8 cellular contexts compared by ENCODE assay signal in the genomic region with DNA sequence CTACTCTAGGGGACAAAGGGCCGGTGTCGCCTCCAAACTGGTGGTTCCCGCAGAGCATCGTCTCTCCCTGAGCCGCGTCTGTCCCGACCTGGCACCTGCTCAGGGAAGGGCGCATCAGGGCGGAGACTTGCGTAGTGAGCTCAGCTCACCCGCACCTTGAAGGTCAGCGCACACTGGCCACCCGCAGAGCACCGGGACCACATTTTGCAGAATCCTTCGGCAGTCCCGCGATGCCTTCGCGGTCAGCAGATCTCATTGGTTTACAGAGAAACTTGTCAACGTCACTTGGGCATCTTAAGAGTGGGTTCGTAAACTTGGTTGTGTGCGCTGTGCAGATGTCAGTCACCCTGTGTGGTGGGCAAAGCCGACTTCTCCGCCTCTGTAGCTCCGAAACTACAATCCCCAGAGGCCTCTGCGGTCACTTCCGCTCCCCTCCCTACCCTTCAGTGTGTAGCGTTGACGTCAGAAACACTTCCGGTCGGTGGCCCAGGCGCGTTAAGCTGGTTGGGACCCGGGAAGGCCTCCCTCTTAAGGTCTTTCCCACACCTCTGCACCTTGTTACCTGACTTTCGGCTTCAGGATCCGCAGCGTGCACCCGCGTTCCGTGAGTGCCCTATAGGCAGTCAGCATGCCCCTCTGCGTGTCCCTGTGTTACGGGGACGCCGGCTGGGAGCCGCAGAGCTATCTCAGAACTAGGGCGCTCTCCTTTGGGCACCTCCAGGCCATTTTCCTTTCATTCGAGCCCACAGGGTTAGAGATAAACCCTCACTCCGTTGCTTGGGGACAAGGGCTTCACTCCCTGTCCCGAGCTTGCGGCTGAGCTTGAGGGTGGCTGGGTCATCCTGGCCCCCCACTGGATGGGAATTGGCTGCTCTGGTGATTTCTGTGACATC. TPM values are rescaled to one million over a fixed set of nuclear protein-coding genes. Genes with fewer than 3 reads are reported as not detected.
DNase-seq lines count a peak whose midpoint lies in the region; ATAC-seq and TF ChIP-seq lines count a peak whose summit lies in the region.

No MANE protein-coding gene starts in this region.

- no peaks in the 10 kb centered on the region for H3K9me3 ChIP-seq in mononuclear cell (ENCODE audit: low read depth, low read length)

- H3K36me3 ChIP-seq in GM06990 (ENCODE audit: control insufficient read depth, insufficient read depth, low read length), result peaks cover under 1% of the 10 kb centered on the region; the same call in 1 of the 2 replicates

- peak; percentile 84 for ATAC-seq in HG03025 (IDR thresholded peaks at IDR 0.05; ENCODE audit: low FRiP score, unreplicated experiment)
- no peak for ATAC-seq in HG03045 (IDR thresholded peaks at IDR 0.05; ENCODE audit: unreplicated experiment)

- peak overlapping the region; percentile 68 for H3K27ac ChIP-seq in epithelial cell of prostate

- H3K4me3 ChIP-seq in GM06990 (replicated peaks; ENCODE audit: low read depth, low read length), result peak overlapping the region; percentile 79
- H3K4me3 ChIP-seq in mononuclear cell (ENCODE audit: low read length), result peak overlapping the region; percentile 66

- no peak for TF ChIP-seq CTCF in GM06990 (IDR thresholded peaks at IDR 0.05; ENCODE audit: insufficient read depth, low read length, poor library complexity, severe bottlenecking)

- H3K4me1 ChIP-seq in mononuclear cell (ENCODE audit: insufficient read depth, low read length), result peaks cover 11% of the 10 kb centered on the region

- no peaks in the 10 kb centered on the region for H3K27me3 ChIP-seq in GM06990 (replicated peaks; ENCODE audit: control insufficient read depth, insufficient read depth, low read length)
- no peaks in the 10 kb centered on the region for H3K27me3 ChIP-seq in mononuclear cell (ENCODE audit: insufficient read depth, low read length)

- DNase-seq in GM06990 (ENCODE audit: extremely low read depth, insufficient read length), result peak; percentile 72
- DNase-seq in NCI-H748 (lab: John Stamatoyannopoulos, UW; ENCODE audit: unreplicated experiment), result peak; percentile 98
- peak; percentile 75 for DNase-seq in activated T-cell treated with anti-CD3 and anti-CD28 coated beads for 48 hours (ENCODE audit: low read depth)
- no peak for DNase-seq in epithelial cell of prostate (ENCODE audit: low read depth, low spot score)
- peak; percentile 71 to 75 for DNase-seq in stimulated activated CD8-positive, alpha-beta memory T cell treated with anti-CD3 and anti-CD28 coated beads, Interleukin-15, amount 100 ng/mL, for 48 hours (ENCODE audit: low read depth in 2 of 2)

RNA-seq across cellular contexts. Expression of gene ZNF527, which starts 36.5 kb away (rescaled TPM):
- total RNA-seq in mononuclear cell, result 8.9 TPM
